Comparison of ENCODE assay signal across 8 cellular contexts in the genomic region with DNA sequence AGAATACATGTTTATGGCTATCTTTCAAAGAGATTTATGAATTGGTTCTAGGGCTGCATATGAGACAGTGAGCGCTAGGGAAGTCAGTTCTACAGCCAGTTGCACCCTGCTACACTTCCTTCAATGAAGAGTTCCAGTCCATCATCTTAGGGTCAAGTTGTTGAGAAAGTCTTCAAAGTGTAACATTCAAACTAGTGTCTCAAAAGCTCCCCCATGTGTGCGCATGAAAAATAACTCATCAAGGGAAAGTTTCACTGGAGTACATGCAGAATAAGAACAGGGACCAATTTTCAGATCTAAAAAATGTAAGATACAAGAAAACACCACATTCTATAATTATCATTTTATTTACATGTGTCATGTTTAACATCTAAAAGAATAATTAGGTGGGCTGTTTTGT.
DNase-seq lines count a peak whose midpoint lies in the region; ATAC-seq, FAIRE-seq and TF ChIP-seq lines count a peak whose summit lies in the region.

No MANE protein-coding gene starts in this region.

- H3K79me2 ChIP-seq in osteoblast (ENCODE audit: insufficient read depth, low read length), result no peaks in the 10 kb centered on the region

- CTCF ChIA-PET in activated CD8-positive, alpha-beta T cell treated with anti-CD3 and anti-CD28 coated beads for 36 hours (lab: Charles Lee), result interaction anchor here (1.3 kb wide), 1 partner anchor 7 kb away, joined by 3 read pairs; no protein-coding TSS in a partner anchor
- CTCF ChIA-PET in activated CD8-positive, alpha-beta T cell treated with anti-CD3 and anti-CD28 coated beads, Interleukin-2, amount 10 ng/mL, durations not matched to agents 7 days and 5 days (lab: Charles Lee), result interaction anchor here (1.2 kb wide), 1 partner anchor 8 kb away, joined by 3 read pairs; no protein-coding TSS in a partner anchor
- CTCF ChIA-PET in activated CD4-positive, alpha-beta memory T cell treated with anti-CD3 and anti-CD28 coated beads for 36 hours (lab: Charles Lee), result no interaction called here

- H3K9me3 Mint-ChIP-seq in activated CD8-positive, alpha-beta T cell treated with anti-CD3 and anti-CD28 coated beads for 36 hours, result no peaks in the 10 kb centered on the region
- H3K9me3 Mint-ChIP-seq in activated CD8-positive, alpha-beta T cell treated with anti-CD3 and anti-CD28 coated beads, Interleukin-2, amount 10 ng/mL, durations not matched to agents 7 days and 5 days (ENCODE audit: insufficient read depth), result no peaks in the 10 kb centered on the region
- H3K9me3 Mint-ChIP-seq in T-helper 2 cell treated with Interferon-gamma antibody and Interleukin-4, amounts not matched to agents 5 μg/mL and 100 μg/mL, for 36 hours, result no peaks in the 10 kb centered on the region
- H3K9me3 Mint-ChIP-seq in activated CD4-positive, alpha-beta memory T cell treated with anti-CD3 and anti-CD28 coated beads for 36 hours, result no peaks in the 10 kb centered on the region

- H3K36me3 ChIP-seq in bronchial epithelial cell (ENCODE audit: control insufficient read depth, insufficient read depth, low read length) (no peaks in the 10 kb centered on the region), osteoblast (ENCODE audit: insufficient read depth, low read length) (no peaks in the 10 kb centered on the region)

- no peaks in the 10 kb centered on the region for H3K4me1 ChIP-seq in osteoblast (ENCODE audit: insufficient read depth, low read length)

- no peaks in the 10 kb centered on the region for H3K4me1 Mint-ChIP-seq in activated CD8-positive, alpha-beta T cell treated with anti-CD3 and anti-CD28 coated beads for 36 hours (ENCODE audit: low read depth)
- no peaks in the 10 kb centered on the region for H3K4me1 Mint-ChIP-seq in activated CD8-positive, alpha-beta T cell treated with anti-CD3 and anti-CD28 coated beads, Interleukin-2, amount 10 ng/mL, durations not matched to agents 7 days and 5 days (ENCODE audit: low read depth)
- peaks cover 3% of the 10 kb centered on the region for H3K4me1 Mint-ChIP-seq in T-helper 2 cell treated with Interferon-gamma antibody and Interleukin-4, amounts not matched to agents 5 μg/mL and 100 μg/mL, for 36 hours (ENCODE audit: low read depth)
- H3K4me1 Mint-ChIP-seq in activated CD4-positive, alpha-beta memory T cell treated with anti-CD3 and anti-CD28 coated beads for 36 hours (ENCODE audit: low read depth), result no peaks in the 10 kb centered on the region

- H3K27ac ChIP-seq in osteoblast (ENCODE audit: low read depth, low read length), result no peak overlapping the region

- H3K9me3 ChIP-seq in osteoblast (ENCODE audit: low read depth, low read length), result no peaks in the 10 kb centered on the region

- H3K27me3 ChIP-seq in bronchial epithelial cell (ENCODE audit: control insufficient read depth, insufficient read depth, low read length) (no peaks in the 10 kb centered on the region), osteoblast (ENCODE audit: insufficient read depth, low read length) (no peaks in the 10 kb centered on the region)

- peak; percentile 10 for TF ChIP-seq CTCF in activated CD8-positive, alpha-beta T cell treated with anti-CD3 and anti-CD28 coated beads for 36 hours (IDR thresholded peaks at IDR 0.05)
- TF ChIP-seq CTCF in bronchial epithelial cell (IDR thresholded peaks at IDR 0.05; ENCODE audit: insufficient read depth, low read length, severe bottlenecking) (peak; percentile 26), osteoblast (IDR thresholded peaks at IDR 0.05; ENCODE audit: extremely low read depth, low read depth, low read length) (peak; percentile 38)

- FAIRE-seq in bronchial epithelial cell (lab: Jason Lieb, UNC), result no peak

- H3K4me3 ChIP-seq in bronchial epithelial cell (ENCODE audit: low read depth, low read length), result no peak overlapping the region
- no peak overlapping the region for H3K4me3 ChIP-seq in osteoblast (ENCODE audit: insufficient read depth, low read length)

- ATAC-seq in activated CD8-positive, alpha-beta T cell treated with anti-CD3 and anti-CD28 coated beads for 36 hours, result no peak
- ATAC-seq in activated CD8-positive, alpha-beta T cell treated with anti-CD3 and anti-CD28 coated beads, Interleukin-2, amount 10 ng/mL, durations not matched to agents 7 days and 5 days, result no peak
- no peak for ATAC-seq in GM18520 (IDR thresholded peaks at IDR 0.05; ENCODE audit: unreplicated experiment)

- no peak overlapping the region for H3K27ac Mint-ChIP-seq in activated CD8-positive, alpha-beta T cell treated with anti-CD3 and anti-CD28 coated beads for 36 hours
- no peak overlapping the region for H3K27ac Mint-ChIP-seq in activated CD8-positive, alpha-beta T cell treated with anti-CD3 and anti-CD28 coated beads, Interleukin-2, amount 10 ng/mL, durations not matched to agents 7 days and 5 days
- no peak overlapping the region for H3K27ac Mint-ChIP-seq in T-helper 2 cell treated with Interferon-gamma antibody and Interleukin-4, amounts not matched to agents 5 μg/mL and 100 μg/mL, for 36 hours
- H3K27ac Mint-ChIP-seq in activated CD4-positive, alpha-beta memory T cell treated with anti-CD3 and anti-CD28 coated beads for 36 hours, result no peak overlapping the region

- no peaks in the 10 kb centered on the region for H3K27me3 Mint-ChIP-seq in activated CD8-positive, alpha-beta T cell treated with anti-CD3 and anti-CD28 coated beads for 36 hours
- H3K27me3 Mint-ChIP-seq in activated CD8-positive, alpha-beta T cell treated with anti-CD3 and anti-CD28 coated beads, Interleukin-2, amount 10 ng/mL, durations not matched to agents 7 days and 5 days (ENCODE audit: low read depth), result no peaks in the 10 kb centered on the region
- H3K27me3 Mint-ChIP-seq in T-helper 2 cell treated with Interferon-gamma antibody and Interleukin-4, amounts not matched to agents 5 μg/mL and 100 μg/mL, for 36 hours (ENCODE audit: low read depth), result peaks cover 3% of the 10 kb centered on the region
- H3K27me3 Mint-ChIP-seq in activated CD4-positive, alpha-beta memory T cell treated with anti-CD3 and anti-CD28 coated beads for 36 hours, result no peaks in the 10 kb centered on the region

- no peak overlapping the region for H3K4me2 ChIP-seq in osteoblast (ENCODE audit: insufficient read depth, low read length)

- no peaks in the 10 kb centered on the region for H4K20me1 ChIP-seq in osteoblast (ENCODE audit: insufficient read depth, low read length)

- no peak overlapping the region for H2AFZ ChIP-seq in osteoblast (ENCODE audit: low read length)

- H3K4me3 Mint-ChIP-seq in activated CD8-positive, alpha-beta T cell treated with anti-CD3 and anti-CD28 coated beads for 36 hours, result no peak overlapping the region
- H3K4me3 Mint-ChIP-seq in activated CD8-positive, alpha-beta T cell treated with anti-CD3 and anti-CD28 coated beads, Interleukin-2, amount 10 ng/mL, durations not matched to agents 7 days and 5 days, result no peak overlapping the region
- H3K4me3 Mint-ChIP-seq in T-helper 2 cell treated with Interferon-gamma antibody and Interleukin-4, amounts not matched to agents 5 μg/mL and 100 μg/mL, for 36 hours, result no peak overlapping the region
- H3K4me3 Mint-ChIP-seq in activated CD4-positive, alpha-beta memory T cell treated with anti-CD3 and anti-CD28 coated beads for 36 hours, result no peak overlapping the region

- intact Hi-C loops in activated CD8-positive, alpha-beta T cell treated with anti-CD3 and anti-CD28 coated beads for 36 hours (cut with micrococcal nuclease), result no loop called here
- intact Hi-C loops in activated CD4-positive, alpha-beta memory T cell treated with anti-CD3 and anti-CD28 coated beads for 36 hours (cut with micrococcal nuclease), result loop anchor here (5.0 kb wide), 1 partner anchor 570 kb away; no protein-coding TSS in a partner anchor

- no peaks in the 10 kb centered on the region for H3K36me3 Mint-ChIP-seq in activated CD8-positive, alpha-beta T cell treated with anti-CD3 and anti-CD28 coated beads for 36 hours (ENCODE audit: low read depth)
- H3K36me3 Mint-ChIP-seq in activated CD8-positive, alpha-beta T cell treated with anti-CD3 and anti-CD28 coated beads, Interleukin-2, amount 10 ng/mL, durations not matched to agents 7 days and 5 days (ENCODE audit: low read depth), result no peaks in the 10 kb centered on the region
- H3K36me3 Mint-ChIP-seq in T-helper 2 cell treated with Interferon-gamma antibody and Interleukin-4, amounts not matched to agents 5 μg/mL and 100 μg/mL, for 36 hours (ENCODE audit: low read depth), result no peaks in the 10 kb centered on the region
- no peaks in the 10 kb centered on the region for H3K36me3 Mint-ChIP-seq in activated CD4-positive, alpha-beta memory T cell treated with anti-CD3 and anti-CD28 coated beads for 36 hours

- no peak for DNase-seq in activated CD8-positive, alpha-beta T cell treated with anti-CD3 and anti-CD28 coated beads for 36 hours
- DNase-seq in activated CD8-positive, alpha-beta T cell treated with anti-CD3 and anti-CD28 coated beads, Interleukin-2, amount 10 ng/mL, durations not matched to agents 7 days and 5 days, result no peak
- DNase-seq in M059J (ENCODE audit: low read depth), result peak; percentile 56
- peak; percentile 47 for DNase-seq in bronchial epithelial cell (ENCODE audit: low read depth)
- DNase-seq in osteoblast (ENCODE audit: insufficient read length, low spot score, missing footprints), result no peak
- no peak for DNase-seq in T-helper 2 cell treated with Interferon-gamma antibody and Interleukin-4, amounts not matched to agents 5 μg/mL and 100 μg/mL, for 36 hours (ENCODE audit: low spot score)
- DNase-seq in activated CD4-positive, alpha-beta memory T cell treated with anti-CD3 and anti-CD28 coated beads for 36 hours, result no peak

- POLR2A ChIA-PET in activated CD8-positive, alpha-beta T cell treated with anti-CD3 and anti-CD28 coated beads for 36 hours (lab: Charles Lee), result no interaction called here
- POLR2A ChIA-PET in activated CD8-positive, alpha-beta T cell treated with anti-CD3 and anti-CD28 coated beads, Interleukin-2, amount 10 ng/mL, durations not matched to agents 7 days and 5 days (lab: Charles Lee), result no interaction called here
- POLR2A ChIA-PET in activated CD4-positive, alpha-beta memory T cell treated with anti-CD3 and anti-CD28 coated beads for 36 hours (lab: Charles Lee), result no interaction called here

Comparison
In these comparisons a context has a peak if more than half of its experiments do, and no peak if none do; other contexts are left out.
1. DNase-seq: peak in M059J (single experiment) and bronchial epithelial cell (single experiment); none in activated CD8-positive, alpha-beta T cell treated with anti-CD3 and anti-CD28 coated beads for 36 hours (single experiment), activated CD8-positive, alpha-beta T cell treated with anti-CD3 and anti-CD28 coated beads, Interleukin-2, amount 10 ng/mL, durations not matched to agents 7 days and 5 days (single experiment), osteoblast (single experiment), T-helper 2 cell treated with Interferon-gamma antibody and Interleukin-4, amounts not matched to agents 5 μg/mL and 100 μg/mL, for 36 hours (single experiment) and activated CD4-positive, alpha-beta memory T cell treated with anti-CD3 and anti-CD28 coated beads for 36 hours (single experiment).
2. Peak in every context shown above with its lines, with median percentiles within 50 percentile points of each other: CTCF ChIP-seq.